In genomic region chr7:99579281-99579955, GRCh38 we compare ENCODE assay signal across 10 cellular contexts. TPM values are rescaled to one million over a fixed set of nuclear protein-coding genes. Genes with fewer than 3 reads are reported as not detected.
DNase-seq lines count a peak whose midpoint lies in the region; ATAC-seq and TF ChIP-seq lines count a peak whose summit lies in the region.
"Had no signal": no experiment of that assay in that cellular context is flagged by ENCODE, and none has a peak within 500 bp of the region (broad histone marks: within the 10 kb centered on the region; RNA-seq: fewer than 3 reads in every experiment).

No MANE protein-coding gene starts in this region.

- H3K36me3 ChIP-seq in ES-I3 (ENCODE audit: insufficient read depth, low read length), result no peaks in the 10 kb centered on the region
- H3K36me3 ChIP-seq: neutrophil had no signal

- ATAC-seq in T-helper 17 cell (no peak), GM19397 (IDR thresholded peaks at IDR 0.05; ENCODE audit: unreplicated experiment) (no peak), GM18861 (IDR thresholded peaks at IDR 0.05; ENCODE audit: unreplicated experiment) (no peak)

- POLR2A ChIA-PET in GM10248 (lab: Yijun Ruan, JAX), result no interaction called here

- peak overlapping the region; percentile 95 for H3K4me3 Mint-ChIP-seq in T-helper 17 cell

- H3K36me3 Mint-ChIP-seq in T-helper 17 cell (ENCODE audit: low read depth), result no peaks in the 10 kb centered on the region

- H3K9ac ChIP-seq in ES-I3 (ENCODE audit: low read depth, low read length), result peak overlapping the region; percentile 67; the same call in 1 of the 2 replicates

- H3K4me1 Mint-ChIP-seq in T-helper 17 cell, result peaks cover 14% of the 10 kb centered on the region

- H3K27me3 Mint-ChIP-seq in T-helper 17 cell, result peaks cover 2% of the 10 kb centered on the region

- DNase-seq in T-helper 17 cell, result no peak
- no peak for DNase-seq in fibroblast of villous mesenchyme (ENCODE audit: low read depth)
- no peak for DNase-seq in retinal pigment epithelial cell (ENCODE audit: low read depth)
- DNase-seq in GM10248 (ENCODE audit: extremely low spot score), result no peak
- DNase-seq in middle frontal gyrus (ENCODE audit: extremely low spot score, low spot score), result no peak

- peak overlapping the region; percentile 62 for H3K4me3 ChIP-seq in fibroblast of villous mesenchyme (ENCODE audit: low read depth, low read length)
- peak overlapping the region; percentile 58 for H3K4me3 ChIP-seq in retinal pigment epithelial cell (ENCODE audit: low read length)

- TF ChIP-seq CTCF in fibroblast of villous mesenchyme (IDR thresholded peaks at IDR 0.05; ENCODE audit: insufficient read depth, low read depth, low read length) (no peak), retinal pigment epithelial cell (conservative IDR thresholded peaks at IDR 0.05; ENCODE audit: low read depth, low read length) (no peak), GM10248 (IDR thresholded peaks at IDR 0.05; ENCODE audit: control extremely low read depth, extremely low read depth, low read depth, missing control alignments) (no peak)

- H3K9me3 ChIP-seq in ES-I3 (ENCODE audit: control insufficient read depth, insufficient read depth, low read length) (no peaks in the 10 kb centered on the region), T-helper 17 cell (ENCODE audit: control insufficient read depth, low read length, poor library complexity, severe bottlenecking) (no peaks in the 10 kb centered on the region)
- H3K9me3 ChIP-seq: neutrophil had no signal

- CTCF ChIA-PET in GM10248 (lab: Yijun Ruan, JAX), result interaction anchor here (0.7 to 1.1 kb wide), 2 partner anchors 11 to 27 kb away, joined by 3 read pairs; partner anchors contain the start of gene FAM200A

- H3K4me1 ChIP-seq in ES-I3 (ENCODE audit: insufficient read depth, low read length), result peaks cover 13% of the 10 kb centered on the region; the same call in 1 of the 2 replicates

- H3K27ac Mint-ChIP-seq in T-helper 17 cell, result no peak overlapping the region

RNA-seq across cellular contexts. Expression of gene TMEM225B, which starts 18.6 kb away (rescaled TPM):
- total RNA-seq in T-helper 17 cell (1 to 10 TPM in 1 of 2 donors, under 1 TPM in 1; 0.96 to 1.4 TPM), fibroblast of villous mesenchyme (0.43 and 1.6 TPM in 2 replicates)
- total RNA-seq: LHCN-M2 had no signal

RNA-seq across cellular contexts. Expression of gene ZNF655, which starts 21.0 kb away (rescaled TPM):
- total RNA-seq in T-helper 17 cell (100 to 1,000 TPM; 134 to 135 TPM), fibroblast of villous mesenchyme (75.7 and 88.5 TPM in 2 replicates)

RNA-seq across cellular contexts. Expression of gene FAM200A, which starts 27.5 kb away (rescaled TPM):
- total RNA-seq in T-helper 17 cell (1 to 10 TPM; 2.3 to 2.5 TPM), fibroblast of villous mesenchyme (5.5 and 9.5 TPM in 2 replicates)

RNA-seq across cellular contexts. Expression of gene ZSCAN25, which starts 37.3 kb away (rescaled TPM):
- total RNA-seq in T-helper 17 cell, result 10 to 100 TPM; 29.8 to 34.4 TPM
- 11.9 and 13.4 TPM in 2 replicates for total RNA-seq in fibroblast of villous mesenchyme
